8 cellular contexts compared by ENCODE assay signal in the genomic region with DNA sequence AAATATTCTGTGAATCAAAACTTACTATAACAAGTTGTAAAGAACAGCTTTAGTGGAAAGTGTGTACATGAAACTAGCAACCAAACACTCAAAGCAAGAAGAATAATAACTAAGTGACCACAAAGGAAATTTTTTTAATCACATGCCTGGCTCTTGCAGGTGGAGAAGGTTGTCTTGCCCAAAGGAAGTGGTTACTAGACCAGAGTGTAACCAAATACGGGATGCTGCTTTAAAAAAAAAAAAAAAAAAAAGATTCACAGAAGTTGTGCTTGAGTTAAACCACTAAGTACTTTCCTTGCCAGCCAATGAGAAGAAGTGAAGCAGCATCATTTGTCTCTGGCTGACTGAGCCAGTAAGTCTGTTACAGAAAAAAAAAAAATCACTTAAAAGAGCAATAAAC. TPM values are rescaled to one million over a fixed set of nuclear protein-coding genes. Genes with fewer than 3 reads are reported as not detected.
DNase-seq lines count a peak whose midpoint lies in the region; ATAC-seq and TF ChIP-seq lines count a peak whose summit lies in the region.

No MANE protein-coding gene starts in this region.

- H3K9me3 ChIP-seq in tibial nerve, result no peaks in the 10 kb centered on the region

- no peak for TF ChIP-seq POLR2A in tibial nerve (IDR thresholded peaks at IDR 0.05)

- WGBS in tibial nerve, 2 donors, result 30 to 36% methylated on average over 1 of the region's 1 CpG

- peaks cover 0 to 7% of the 10 kb centered on the region in 2 donors for H3K27me3 ChIP-seq in tibial nerve

- POLR2A ChIA-PET in MCF 10A (lab: Yijun Ruan, JAX), result no interaction called here

- intact Hi-C loops in dendritic cell treated with granulocyte-macrophage colony-stimulating factor and Interleukin-4, amounts not matched to agents 40 ng/mL and 50 ng/mL, for 4 days (cut with micrococcal nuclease), result no loop called here
- intact Hi-C loops in MCF 10A (cut with micrococcal nuclease), result loop anchor here (10.0 kb wide), 1 partner anchor 61 kb away; no protein-coding TSS in a partner anchor

- TF ChIP-seq EP300 in tibial nerve (IDR thresholded peaks at IDR 0.05), result no peak

- no peaks in the 10 kb centered on the region for H3K9me3 Mint-ChIP-seq in dendritic cell treated with granulocyte-macrophage colony-stimulating factor and Interleukin-4, amounts not matched to agents 40 ng/mL and 50 ng/mL, for 4 days
- no peaks in the 10 kb centered on the region for H3K9me3 Mint-ChIP-seq in MCF 10A (ENCODE audit: unreplicated experiment)

- no peak overlapping the region for H3K27ac ChIP-seq in tibial nerve

- H3K4me1 Mint-ChIP-seq in dendritic cell treated with granulocyte-macrophage colony-stimulating factor and Interleukin-4, amounts not matched to agents 40 ng/mL and 50 ng/mL, for 4 days (ENCODE audit: low read depth), result peaks cover 20% of the 10 kb centered on the region
- H3K4me1 Mint-ChIP-seq in MCF 10A (ENCODE audit: insufficient read depth, unreplicated experiment), result no peaks in the 10 kb centered on the region

- H3K36me3 ChIP-seq in tibial nerve, result no peaks in the 10 kb centered on the region

- no peak overlapping the region for H3K4me3 Mint-ChIP-seq in dendritic cell treated with granulocyte-macrophage colony-stimulating factor and Interleukin-4, amounts not matched to agents 40 ng/mL and 50 ng/mL, for 4 days
- H3K4me3 Mint-ChIP-seq in MCF 10A (ENCODE audit: unreplicated experiment), result no peak overlapping the region

- TF ChIP-seq CTCF in GM12864 (IDR thresholded peaks at IDR 0.05; ENCODE audit: low read depth, low read length, missing control alignments) (no peak), MCF 10A (IDR thresholded peaks at IDR 0.05; ENCODE audit: unreplicated experiment) (no peak), tibial nerve (IDR thresholded peaks at IDR 0.05) (no peak)

- peaks cover 3% of the 10 kb centered on the region for H3K27me3 Mint-ChIP-seq in dendritic cell treated with granulocyte-macrophage colony-stimulating factor and Interleukin-4, amounts not matched to agents 40 ng/mL and 50 ng/mL, for 4 days
- peaks cover 90% of the 10 kb centered on the region for H3K27me3 Mint-ChIP-seq in MCF 10A (ENCODE audit: insufficient read depth, unreplicated experiment)

- H3K27ac Mint-ChIP-seq in dendritic cell treated with granulocyte-macrophage colony-stimulating factor and Interleukin-4, amounts not matched to agents 40 ng/mL and 50 ng/mL, for 4 days, result peak overlapping the region; percentile 70
- H3K27ac Mint-ChIP-seq in MCF 10A (ENCODE audit: low read depth, unreplicated experiment), result no peak overlapping the region

- CTCF ChIA-PET in MCF 10A (lab: Yijun Ruan, JAX), result no interaction called here

- H3K4me1 ChIP-seq in tibial nerve, result no peaks in the 10 kb centered on the region

- peak; percentile 81 for ATAC-seq in GM21381 (IDR thresholded peaks at IDR 0.05; ENCODE audit: unreplicated experiment)
- peak; percentile 64 for ATAC-seq in HG03571 (IDR thresholded peaks at IDR 0.05; ENCODE audit: unreplicated experiment)

- H3K4me3 ChIP-seq in GM12864 (ENCODE audit: low read depth, low read length) (no peak overlapping the region), tibial nerve (no peak overlapping the region)

- DNase-seq in GM12864 (ENCODE audit: low read depth), result peak; percentile 94
- DNase-seq in OCI-M2 (lab: John Stamatoyannopoulos, UW; ENCODE audit: unreplicated experiment), result no peak
- no peak for DNase-seq in T1000 (lab: John Stamatoyannopoulos, UW)
- no peak for DNase-seq in MCF 10A (ENCODE audit: unreplicated experiment)
- DNase-seq in tibial nerve (ENCODE audit: low spot score in 2 of 2), result no peak

- H3K36me3 Mint-ChIP-seq in dendritic cell treated with granulocyte-macrophage colony-stimulating factor and Interleukin-4, amounts not matched to agents 40 ng/mL and 50 ng/mL, for 4 days (ENCODE audit: low read depth), result no peaks in the 10 kb centered on the region
- H3K36me3 Mint-ChIP-seq in MCF 10A (ENCODE audit: insufficient read depth, unreplicated experiment), result peaks cover 6% of the 10 kb centered on the region

- no TSS peak for BruUV-seq in MCF 10A (replicated peaks; lab: Mats Ljungman, UMichigan)

RNA-seq across cellular contexts. Expression of a gene that starts 19.1 kb away (rescaled TPM):
- not detected in 2 replicates for total RNA-seq in MCF 10A (2022)
- total RNA-seq in tibial nerve, result 10 to 100 TPM in 1 of 4 donors, 1 to 10 TPM in 2, under 1 TPM in 1; 0.90 to 12.0 (median 3.0) TPM

RNA-seq across cellular contexts. Expression of a gene that starts 48.4 kb away (rescaled TPM):
- total RNA-seq in MCF 10A (2022) (not detected in 2 replicates), tibial nerve (10 to 100 TPM in 1 of 4 donors, 1 to 10 TPM in 2, under 1 TPM in 1; 0.30 to 17.2 (median 9.2) TPM)

RNA-seq across cellular contexts. Expression of a gene that starts 55.6 kb away (rescaled TPM):
- total RNA-seq in MCF 10A (2022), result not detected in 2 replicates
- 1 to 10 TPM in 1 of 4 donors, under 1 TPM in 2, not detected in 1; 0.63 to 1.8 (median 0.98) TPM for total RNA-seq in tibial nerve
